ENCODE assay signal across 10 cellular contexts in the genomic region with DNA sequence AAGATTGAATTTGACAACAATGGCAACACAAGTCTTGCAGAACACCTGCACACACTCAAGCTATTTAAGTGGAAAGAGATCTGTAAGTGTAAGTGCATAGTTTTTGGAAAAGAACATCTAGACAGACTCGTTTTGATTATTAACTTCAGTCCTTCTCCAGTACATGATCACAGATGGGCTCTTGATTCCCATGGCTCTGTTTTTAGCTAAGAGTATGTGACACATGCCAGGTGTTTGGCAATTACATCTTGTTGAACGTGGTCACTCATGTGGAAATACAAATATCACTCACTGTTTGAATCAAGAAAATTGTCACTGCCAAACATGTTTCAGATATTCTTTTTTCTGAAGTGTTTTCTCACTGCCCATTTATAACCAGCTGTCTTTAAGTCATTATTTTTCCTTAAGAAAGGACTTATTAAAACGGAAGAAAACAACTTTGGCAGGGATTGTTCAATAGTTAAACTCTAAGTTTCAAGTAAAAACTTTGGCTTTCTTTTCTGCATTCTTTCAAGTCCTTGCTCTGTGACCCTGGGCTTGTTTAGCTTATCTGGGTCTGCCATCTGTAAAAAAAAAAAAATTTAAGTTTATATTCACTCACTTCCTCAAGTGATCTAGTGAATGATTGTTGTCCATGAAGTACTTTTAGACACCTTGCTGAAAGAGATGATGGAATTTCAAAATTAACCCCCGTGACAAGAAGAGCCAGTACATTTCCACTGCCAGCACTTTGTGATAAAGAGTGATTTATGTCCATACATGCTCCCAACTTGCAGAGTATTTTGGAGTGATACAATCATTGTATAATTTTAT.
A peak's percentile ranks its signal among the peaks of the same experiment; 100 is the strongest.
DNase-seq lines count a peak whose midpoint lies in the region; ATAC-seq and TF ChIP-seq lines count a peak whose summit lies in the region.
"Had no signal": no experiment of that assay in that cellular context is flagged by ENCODE, and none has a peak within 500 bp of the region (broad histone marks: within the 10 kb centered on the region; RNA-seq: fewer than 3 reads in every experiment).

No MANE protein-coding gene starts in this region.

- H3K9me3 Mint-ChIP-seq in progenitor cell of endocrine pancreas (ENCODE audit: low read depth): peaks cover 10% of the 10 kb centered on the region
- H3K9me3 Mint-ChIP-seq: activated naive CD4-positive, alpha-beta T cell treated with anti-CD3 and anti-CD28 coated beads, Interleukin-2, amount 50 U/mL, for 24 hours had no signal

- no peaks in the 10 kb centered on the region for H3K36me3 Mint-ChIP-seq in progenitor cell of endocrine pancreas (ENCODE audit: insufficient read depth)
- H3K36me3 Mint-ChIP-seq: activated naive CD4-positive, alpha-beta T cell treated with anti-CD3 and anti-CD28 coated beads, Interleukin-2, amount 50 U/mL, for 24 hours had no signal

- ATAC-seq in GM18502 (IDR thresholded peaks at IDR 0.05; ENCODE audit: poor library complexity, unreplicated experiment) (peak; percentile 65), GM19023 (IDR thresholded peaks at IDR 0.05; ENCODE audit: unreplicated experiment) (no peak)

- peaks cover 8% of the 10 kb centered on the region for H3K4me1 Mint-ChIP-seq in progenitor cell of endocrine pancreas (ENCODE audit: low read depth)

- H3K4me3 Mint-ChIP-seq in progenitor cell of endocrine pancreas (ENCODE audit: low read depth): no peak overlapping the region
- H3K4me3 Mint-ChIP-seq: activated naive CD4-positive, alpha-beta T cell treated with anti-CD3 and anti-CD28 coated beads, Interleukin-2, amount 50 U/mL, for 24 hours had no signal

- H3K27ac Mint-ChIP-seq in progenitor cell of endocrine pancreas: peak overlapping the region; percentile 1
- H3K27ac Mint-ChIP-seq: activated naive CD4-positive, alpha-beta T cell treated with anti-CD3 and anti-CD28 coated beads, Interleukin-2, amount 50 U/mL, for 24 hours had no signal

- no peaks in the 10 kb centered on the region for H3K27me3 Mint-ChIP-seq in progenitor cell of endocrine pancreas
- H3K27me3 Mint-ChIP-seq: activated naive CD4-positive, alpha-beta T cell treated with anti-CD3 and anti-CD28 coated beads, Interleukin-2, amount 50 U/mL, for 24 hours had no signal

- no peak for TF ChIP-seq CTCF in progenitor cell of endocrine pancreas (IDR thresholded peaks at IDR 0.05; ENCODE audit: unreplicated experiment)

- peak; percentile 39 for DNase-seq in NCI-H2029 treated with DMSO at 0.1 percent for 48 hours (lab: John Stamatoyannopoulos, UW)
- peak; percentile 64 for DNase-seq in RPMI7951 (ENCODE audit: low read depth)
- no peak for DNase-seq in progenitor cell of endocrine pancreas (ENCODE audit: low spot score, unreplicated experiment)
- DNase-seq in stimulated activated CD8-positive, alpha-beta memory T cell treated with anti-CD3 and anti-CD28 coated beads, Interleukin-4, amount 100 ng/mL, for 48 hours: no peak
- DNase-seq in amniotic stem cell (lab: John Stamatoyannopoulos, UW): no peak
- DNase-seq: effector memory CD4-positive, alpha-beta T cell; EL had no signal

Comparison
In these comparisons a context has a peak if more than half of its experiments do, and no peak if none do; other contexts are left out.
1. DNase-seq: peak in NCI-H2029 treated with DMSO at 0.1 percent for 48 hours (single experiment) and RPMI7951 (single experiment); none in progenitor cell of endocrine pancreas (single experiment), stimulated activated CD8-positive, alpha-beta memory T cell treated with anti-CD3 and anti-CD28 coated beads, Interleukin-4, amount 100 ng/mL, for 48 hours (single experiment) and amniotic stem cell (single experiment).